Comparison of ENCODE assay signal across 29 cellular contexts in genomic region chr15:66123799-66124198, GRCh38.
"Had no signal": no experiment of that assay in that cellular context is flagged by ENCODE, and none has a peak within 500 bp of the region (broad histone marks: within the 10 kb centered on the region; RNA-seq: fewer than 3 reads in every experiment).

No MANE protein-coding gene starts in this region.

- H3K27me3 ChIP-seq: neural progenitor cell, pancreas, testis, thyroid gland, upper lobe of left lung, vagina had no signal

- ATAC-seq: left colon; left lung; lower lobe of right lung; natural killer cell; pancreas; right cardiac atrium; sciatic nerve; stimulated activated naive B cell treated with anti-CD40 and anti-IgM and Interleukin-4, amounts not matched to agents 10 μg/mL and 1 μg/mL and 100 μg/mL, for 72 hours; stimulated activated naive CD8-positive, alpha-beta T cell treated with anti-CD3 and anti-CD28 coated beads, Interleukin-15, Interleukin-2, amounts not matched to agents 100 U/mL and 50 U/mL, for 24 hours had no signal

- H3K4me1 ChIP-seq: left lung, lower lobe of right lung, pancreas, prostate gland, stomach, testis, transverse colon, upper lobe of left lung, vagina had no signal

- H3K4me3 ChIP-seq: left lung, lower lobe of right lung, neural progenitor cell, pancreas, prostate gland, skin epidermis, stomach, testis, thyroid gland, transverse colon, upper lobe of left lung, vagina had no signal

- H2AFZ ChIP-seq: neural progenitor cell had no signal

- H3K9me3 ChIP-seq: left lung, lower lobe of right lung, pancreas, prostate gland, stomach, testis, thyroid gland, transverse colon, upper lobe of left lung, vagina had no signal

- DNase-seq: hippocampal formation; kidney glomerular epithelial cell; left colon; left lung; lower lobe of right lung; mammary epithelial cell; mesendoderm; naive B cell; natural killer cell; nephron progenitor cell; pancreas; retina; right cardiac atrium; stimulated activated CD4-positive, alpha-beta T cell treated with anti-CD3 and anti-CD28 coated beads, Interleukin-12 subunit alpha, Interleukin-12 subunit beta, amount 100 ng/mL, for 4 hours; stimulated activated CD4-positive, alpha-beta T cell treated with anti-CD3 and anti-CD28 coated beads, Interleukin-15, amount 100 ng/mL, for 24 hours; stimulated activated CD4-positive, alpha-beta T cell treated with anti-CD3 and anti-CD28 coated beads, Interleukin-2, amount 100 ng/mL, for 24 hours; stimulated activated CD4-positive, alpha-beta T cell treated with anti-CD3 and anti-CD28 coated beads, Interleukin-4, amount 100 ng/mL, for 1 hour; stimulated activated naive B cell treated with anti-CD40 and anti-IgM and Interleukin-4, amounts not matched to agents 10 μg/mL and 1 μg/mL and 100 μg/mL, for 72 hours; stimulated activated naive CD8-positive, alpha-beta T cell treated with anti-CD3 and anti-CD28 coated beads, Interleukin-15, Interleukin-2, amounts not matched to agents 100 U/mL and 50 U/mL, for 24 hours; stomach; testis; thyroid gland; transverse colon; upper lobe of left lung had no signal

- H3K36me3 ChIP-seq: left lung, lower lobe of right lung, neural progenitor cell, pancreas, prostate gland, stomach, thyroid gland, transverse colon, upper lobe of left lung, vagina had no signal

- H3K27ac ChIP-seq: left lung, lower lobe of right lung, neural progenitor cell, pancreas, prostate gland, skin epidermis, stomach, testis, thyroid gland, transverse colon, upper lobe of left lung, vagina had no signal

- H3K4me2 ChIP-seq: neural progenitor cell had no signal

- H3K9ac ChIP-seq: neural progenitor cell had no signal
